27 cellular contexts compared by ENCODE assay signal in genomic region chr3:12270976-12271375, GRCh38.
"Had no signal": no experiment of that assay in that cellular context is flagged by ENCODE, and none has a peak within 500 bp of the region (broad histone marks: within the 10 kb centered on the region; RNA-seq: fewer than 3 reads in every experiment).

No MANE protein-coding gene starts in this region.

- ATAC-seq: stimulated activated effector memory CD8-positive, alpha-beta T cell treated with anti-CD3 and anti-CD28 coated beads, Interleukin-12 subunit alpha, Interleukin-12 subunit beta, amount 100 ng/mL, for 72 hours; stimulated activated memory B cell treated with anti-CD40 and anti-IgM and Interleukin-4, amounts not matched to agents 10 μg/mL and 1 μg/mL and 100 μg/mL, for 72 hours; stimulated activated naive B cell treated with anti-CD40 and anti-IgM and Interleukin-4, amounts not matched to agents 10 μg/mL and 1 μg/mL and 100 μg/mL, for 72 hours; stimulated activated naive CD8-positive, alpha-beta T cell treated with anti-CD3 and anti-CD28 coated beads, Interleukin-15, amount 100 ng/mL, for 72 hours; stimulated activated naive CD8-positive, alpha-beta T cell treated with anti-CD3 and anti-CD28 coated beads, Interleukin-15, Interleukin-2, amounts not matched to agents 100 U/mL and 50 U/mL, for 24 hours; upper lobe of right lung had no signal

- H3K4me3 ChIP-seq: stomach, suprapubic skin, testis, thoracic aorta, thyroid gland, tibial artery, tibial nerve, transverse colon, upper lobe of left lung, upper lobe of right lung, uterus, vagina had no signal

- H3K4me3 Mint-ChIP-seq: stimulated activated effector memory CD8-positive, alpha-beta T cell treated with anti-CD3 and anti-CD28 coated beads, Interleukin-12 subunit alpha, Interleukin-12 subunit beta, amount 100 ng/mL, for 72 hours; stimulated activated memory B cell treated with anti-CD40 and anti-IgM and Interleukin-4, amounts not matched to agents 10 μg/mL and 1 μg/mL and 100 μg/mL, for 72 hours; stimulated activated naive B cell treated with anti-CD40 and anti-IgM and Interleukin-4, amounts not matched to agents 10 μg/mL and 1 μg/mL and 100 μg/mL, for 72 hours; stimulated activated naive CD8-positive, alpha-beta T cell treated with anti-CD3 and anti-CD28 coated beads, Interleukin-15, amount 100 ng/mL, for 72 hours; stimulated activated naive CD8-positive, alpha-beta T cell treated with anti-CD3 and anti-CD28 coated beads, Interleukin-15, Interleukin-2, amounts not matched to agents 100 ng/mL and 50 ng/mL, for 24 hours; type B pancreatic cell had no signal

- DNase-seq: stimulated activated CD4-positive, alpha-beta T cell treated with anti-CD3 and anti-CD28 coated beads, Interleukin-2, amount 100 ng/mL, for 48 hours; stimulated activated CD4-positive, alpha-beta T cell treated with anti-CD3 and anti-CD28 coated beads, Interleukin-4, amount 100 ng/mL, for 1 hour; stimulated activated CD4-positive, alpha-beta T cell treated with anti-CD3 and anti-CD28 coated beads, Interleukin-4, amount 100 ng/mL, for 24 hours; stimulated activated CD4-positive, alpha-beta T cell treated with anti-CD3 and anti-CD28 coated beads, Interleukin-4, amount 100 ng/mL, for 4 hours; stimulated activated CD8-positive, alpha-beta memory T cell treated with anti-CD3 and anti-CD28 coated beads, Interleukin-4, amount 100 ng/mL, for 48 hours; stimulated activated naive B cell treated with anti-CD40 and anti-IgM and Interleukin-4, amounts not matched to agents 10 μg/mL and 1 μg/mL and 100 μg/mL, for 72 hours; stimulated activated naive CD4-positive, alpha-beta T cell; stimulated activated naive CD4-positive, alpha-beta T cell treated with Interleukin-2 at 50 U/mL for 16 hours; stimulated activated naive CD8-positive, alpha-beta T cell treated with anti-CD3 and anti-CD28 coated beads, Interleukin-15, amount 100 ng/mL, for 72 hours; stimulated activated naive CD8-positive, alpha-beta T cell treated with anti-CD3 and anti-CD28 coated beads, Interleukin-15, Interleukin-2, amounts not matched to agents 100 U/mL and 50 U/mL, for 24 hours; stomach; substantia nigra; testis; thyroid gland; tibial artery; transverse colon; upper lobe of right lung; uterus had no signal

- H3K4me1 Mint-ChIP-seq: stimulated activated effector memory CD8-positive, alpha-beta T cell treated with anti-CD3 and anti-CD28 coated beads, Interleukin-12 subunit alpha, Interleukin-12 subunit beta, amount 100 ng/mL, for 72 hours; stimulated activated naive CD8-positive, alpha-beta T cell treated with anti-CD3 and anti-CD28 coated beads, Interleukin-15, amount 100 ng/mL, for 72 hours had no signal

- H3K27ac Mint-ChIP-seq: stimulated activated effector memory CD8-positive, alpha-beta T cell treated with anti-CD3 and anti-CD28 coated beads, Interleukin-12 subunit alpha, Interleukin-12 subunit beta, amount 100 ng/mL, for 72 hours; stimulated activated memory B cell treated with anti-CD40 and anti-IgM and Interleukin-4, amounts not matched to agents 10 μg/mL and 1 μg/mL and 100 μg/mL, for 72 hours; stimulated activated naive B cell treated with anti-CD40 and anti-IgM and Interleukin-4, amounts not matched to agents 10 μg/mL and 1 μg/mL and 100 μg/mL, for 72 hours; stimulated activated naive CD8-positive, alpha-beta T cell treated with anti-CD3 and anti-CD28 coated beads, Interleukin-15, amount 100 ng/mL, for 72 hours; stimulated activated naive CD8-positive, alpha-beta T cell treated with anti-CD3 and anti-CD28 coated beads, Interleukin-15, Interleukin-2, amounts not matched to agents 100 ng/mL and 50 ng/mL, for 24 hours; type B pancreatic cell had no signal

- H3K27ac ChIP-seq: stomach, suprapubic skin, testis, thoracic aorta, thyroid gland, tibial artery, tibial nerve, transverse colon, upper lobe of left lung, upper lobe of right lung, uterus, vagina had no signal

- H3K36me3 Mint-ChIP-seq: stimulated activated effector memory CD8-positive, alpha-beta T cell treated with anti-CD3 and anti-CD28 coated beads, Interleukin-12 subunit alpha, Interleukin-12 subunit beta, amount 100 ng/mL, for 72 hours; stimulated activated memory B cell treated with anti-CD40 and anti-IgM and Interleukin-4, amounts not matched to agents 10 μg/mL and 1 μg/mL and 100 μg/mL, for 72 hours; stimulated activated naive B cell treated with anti-CD40 and anti-IgM and Interleukin-4, amounts not matched to agents 10 μg/mL and 1 μg/mL and 100 μg/mL, for 72 hours; type B pancreatic cell had no signal

- H3K9me3 Mint-ChIP-seq: stimulated activated effector memory CD8-positive, alpha-beta T cell treated with anti-CD3 and anti-CD28 coated beads, Interleukin-12 subunit alpha, Interleukin-12 subunit beta, amount 100 ng/mL, for 72 hours; stimulated activated memory B cell treated with anti-CD40 and anti-IgM and Interleukin-4, amounts not matched to agents 10 μg/mL and 1 μg/mL and 100 μg/mL, for 72 hours; stimulated activated naive B cell treated with anti-CD40 and anti-IgM and Interleukin-4, amounts not matched to agents 10 μg/mL and 1 μg/mL and 100 μg/mL, for 72 hours; stimulated activated naive CD8-positive, alpha-beta T cell treated with anti-CD3 and anti-CD28 coated beads, Interleukin-15, amount 100 ng/mL, for 72 hours; stimulated activated naive CD8-positive, alpha-beta T cell treated with anti-CD3 and anti-CD28 coated beads, Interleukin-15, Interleukin-2, amounts not matched to agents 100 ng/mL and 50 ng/mL, for 24 hours; type B pancreatic cell had no signal

- H3K9me3 ChIP-seq: stomach, suprapubic skin, testis, thoracic aorta, thyroid gland, tibial artery, tibial nerve, transverse colon, upper lobe of left lung, upper lobe of right lung, uterus, vagina had no signal

- H3K27me3 ChIP-seq: stomach, suprapubic skin, testis, thyroid gland, tibial artery, tibial nerve, transverse colon, upper lobe of left lung, upper lobe of right lung, uterus, vagina had no signal

- H3K4me1 ChIP-seq: suprapubic skin, testis, thyroid gland, tibial artery, transverse colon, uterus, vagina had no signal

- H3K36me3 ChIP-seq: stomach, suprapubic skin, thoracic aorta, thyroid gland, tibial artery, tibial nerve, transverse colon, upper lobe of left lung, upper lobe of right lung, uterus, vagina had no signal
